In the genomic region with DNA sequence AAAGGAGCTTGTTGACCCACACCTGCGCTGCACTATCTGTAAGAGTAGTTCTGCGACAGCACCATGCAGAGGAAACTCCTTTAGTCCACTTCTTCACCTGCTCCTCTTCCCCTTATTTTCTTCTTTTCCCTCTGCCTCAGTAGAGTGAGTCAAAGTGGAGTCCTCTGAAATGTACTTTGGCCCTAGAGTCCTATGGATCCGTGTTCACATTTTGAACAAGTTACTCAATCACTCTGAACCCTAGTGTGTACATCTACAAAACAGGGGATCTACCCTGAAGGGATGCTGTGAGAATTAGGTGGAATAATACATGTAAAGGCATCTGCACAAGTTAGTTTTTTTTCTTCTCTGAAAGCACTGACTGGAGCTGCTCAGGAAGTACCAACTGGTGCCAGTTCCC, we compare ENCODE assay signal across 19 cellular contexts.
DNase-seq lines count a peak whose midpoint lies in the region; FAIRE-seq and TF ChIP-seq lines count a peak whose summit lies in the region.
"Had no signal": no experiment of that assay in that cellular context is flagged by ENCODE, and none has a peak within 500 bp of the region (broad histone marks: within the 10 kb centered on the region; RNA-seq: fewer than 3 reads in every experiment).

No MANE protein-coding gene starts in this region.

- H3K27ac ChIP-seq in stomach = peak overlapping the region; percentile 14 to 84 (median 65)

- H3K4me3 ChIP-seq in bronchial epithelial cell (ENCODE audit: low read depth, low read length) (no peak overlapping the region), stomach (no peak overlapping the region)
- H3K4me3 ChIP-seq: GM23338 had no signal

- DNase-seq in NCI-H226 = peak; percentile 11
- DNase-seq in bronchial epithelial cell (ENCODE audit: low read depth) = no peak
- DNase-seq in stomach = no peak
- no peak for DNase-seq in NCI-H187 (lab: John Stamatoyannopoulos, UW)
- DNase-seq in OCI-M1 (lab: John Stamatoyannopoulos, UW) = no peak
- DNase-seq in SKM-1 treated with dmso at 0.1 percent for 144 hours (lab: John Stamatoyannopoulos, UW; ENCODE audit: unreplicated experiment) = no peak
- DNase-seq: ACHN; BE2C; C1 segment of cervical spinal cord; CD4-positive, CD25-positive, alpha-beta regulatory T cell; CD8-positive, alpha-beta memory T cell; COR-L47; HCEC 1CT had no signal

- H3K27ac Mint-ChIP-seq in nephron = peak overlapping the region in 2 of 3 experiments; percentile 84 to 94
- H3K27ac Mint-ChIP-seq: CD8-positive, alpha-beta memory T cell; GM23338 had no signal

- H3K27me3 ChIP-seq in bronchial epithelial cell (ENCODE audit: control insufficient read depth, insufficient read depth, low read length) (no peaks in the 10 kb centered on the region), stomach (no peaks in the 10 kb centered on the region)
- H3K27me3 ChIP-seq: BE2C had no signal

- peaks cover 0 to 34% (median 20%) of the 10 kb centered on the region in 4 donors for H3K4me1 ChIP-seq in stomach

- TF ChIP-seq CTCF in bronchial epithelial cell (IDR thresholded peaks at IDR 0.05; ENCODE audit: insufficient read depth, low read length, severe bottlenecking) = no peak
- no peak for TF ChIP-seq CTCF in nephron (IDR thresholded peaks at IDR 0.05; ENCODE audit: unreplicated experiment in 3 of 3)
- TF ChIP-seq CTCF in stomach (IDR thresholded peaks at IDR 0.05) = no peak

- intact Hi-C loops in stomach (cut with DNase I; ENCODE audit: low total_unique reads) = no loop called here

- 28 to 81% (median 60%) methylated on average over 3 of the region's 3 CpGs for WGBS in stomach, 5 donors

- no peaks in the 10 kb centered on the region for H3K36me3 Mint-ChIP-seq in nephron (ENCODE audit: low read depth)
- H3K36me3 Mint-ChIP-seq: CD4-positive, CD25-positive, alpha-beta regulatory T cell; CD8-positive, alpha-beta memory T cell had no signal

- no peak for TF ChIP-seq POLR2A in stomach (IDR thresholded peaks at IDR 0.05)

- H3K9me3 Mint-ChIP-seq in nephron = peaks cover 5% of the 10 kb centered on the region
- H3K9me3 Mint-ChIP-seq: CD8-positive, alpha-beta memory T cell; GM23338 had no signal

- no peaks in the 10 kb centered on the region for H3K27me3 Mint-ChIP-seq in nephron (ENCODE audit: low read depth)
- H3K27me3 Mint-ChIP-seq: CD4-positive, CD25-positive, alpha-beta regulatory T cell had no signal

- no peak for TF ChIP-seq EP300 in stomach (IDR thresholded peaks at IDR 0.05)

- no peaks in the 10 kb centered on the region for H3K9me3 ChIP-seq in stomach
- H3K9me3 ChIP-seq: BE2C had no signal

- H3K4me3 Mint-ChIP-seq in nephron = no peak overlapping the region
- H3K4me3 Mint-ChIP-seq: CD4-positive, CD25-positive, alpha-beta regulatory T cell; CD8-positive, alpha-beta memory T cell; GM23338 had no signal

- H3K36me3 ChIP-seq in bronchial epithelial cell (ENCODE audit: control insufficient read depth, insufficient read depth, low read length) (no peaks in the 10 kb centered on the region), stomach (no peaks in the 10 kb centered on the region)
- H3K36me3 ChIP-seq: BE2C had no signal

- H3K4me1 Mint-ChIP-seq in nephron = peaks cover 69% of the 10 kb centered on the region

- peak; percentile 28 for FAIRE-seq in bronchial epithelial cell (lab: Jason Lieb, UNC)
- FAIRE-seq: A204.1, D721Med, G401.6, H54 had no signal
